Comparison of ENCODE assay signal across 19 cellular contexts in the genomic region with DNA sequence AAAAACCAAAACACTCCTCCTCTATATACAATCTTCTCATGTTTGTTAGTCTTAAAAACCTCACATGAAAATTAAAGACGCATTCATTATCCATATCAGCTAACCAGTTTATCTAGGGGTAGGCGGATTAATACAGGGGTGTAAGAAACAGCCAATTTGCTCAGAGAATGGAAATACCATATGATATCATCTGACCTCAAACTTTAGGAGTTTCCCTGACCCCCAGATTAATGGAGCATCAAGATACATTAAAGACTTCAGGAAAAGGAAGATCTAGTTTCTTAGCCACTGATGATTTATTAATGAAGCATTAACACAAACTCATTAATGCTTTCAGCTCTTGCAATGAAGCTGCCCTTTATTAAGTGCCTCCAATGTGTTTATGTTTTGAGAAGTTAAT.
DNase-seq lines count a peak whose midpoint lies in the region; ATAC-seq, FAIRE-seq and TF ChIP-seq lines count a peak whose summit lies in the region.
"Had no signal": no experiment of that assay in that cellular context is flagged by ENCODE, and none has a peak within 500 bp of the region (broad histone marks: within the 10 kb centered on the region; RNA-seq: fewer than 3 reads in every experiment).

No MANE protein-coding gene starts in this region.

- H3K4me2 ChIP-seq in MM.1S (ENCODE audit: low read depth, low read length) = no peak overlapping the region

- no peaks in the 10 kb centered on the region for H3K9me2 ChIP-seq in MM.1S (replicated peaks; ENCODE audit: insufficient read depth, low read length)

- H3K9me3 ChIP-seq in MM.1S (replicated peaks; ENCODE audit: insufficient read depth, low read length) = no peaks in the 10 kb centered on the region

- H3K4me1 Mint-ChIP-seq in activated T-cell treated with anti-CD3 and anti-CD28 coated beads, Interleukin-2, amount 50 U/mL, for 72 hours (ENCODE audit: low read depth) = peaks cover 32% of the 10 kb centered on the region
- peaks cover 21% of the 10 kb centered on the region for H3K4me1 Mint-ChIP-seq in HFFc6 (ENCODE audit: low read depth)
- no peaks in the 10 kb centered on the region for H3K4me1 Mint-ChIP-seq in glutamatergic neuron (ENCODE audit: low read depth, unreplicated experiment)

- FAIRE-seq in H54 (lab: Jason Lieb, UNC) = no peak
- FAIRE-seq: K562 had no signal

- peaks cover 5% of the 10 kb centered on the region; the same call in 1 of the 2 replicates for H3K4me1 ChIP-seq in MM.1S (ENCODE audit: low read length)

- H3K9ac ChIP-seq in MM.1S (ENCODE audit: low read length) = no peak overlapping the region
- H3K9ac ChIP-seq: GM23248 had no signal

- no peak for DNase-seq in activated T-cell treated with anti-CD3 and anti-CD28 coated beads, Interleukin-2, amount 50 U/mL, for 72 hours
- DNase-seq in activated T-cell treated with anti-CD3 and anti-CD28 coated beads, Interleukin-2, amount 50 U/mL, for 48 hours = no peak
- no peak for DNase-seq in HFFc6
- no peak for DNase-seq in glutamatergic neuron
- no peak for DNase-seq in H54 (ENCODE audit: insufficient read length, low spot score)
- no peak for DNase-seq in MM.1S
- DNase-seq: DMS79; GM23248; NCI-H1417 treated with DMSO at 0.1 percent for 48 hours; NCI-H2029; NCI-H2171; NCI-H446; NCI-H69; NK-92 treated with Interleukin-12 subunit alpha and Interleukin-12 subunit beta, amount 100 ng/mL, for 24 hours; SHP77 treated with DMSO at 0.1 percent for 48 hours had no signal

- H3K27me3 Mint-ChIP-seq in activated T-cell treated with anti-CD3 and anti-CD28 coated beads, Interleukin-2, amount 50 U/mL, for 72 hours (ENCODE audit: low read depth) = no peaks in the 10 kb centered on the region
- H3K27me3 Mint-ChIP-seq in HFFc6 (ENCODE audit: insufficient read depth) (no peaks in the 10 kb centered on the region), glutamatergic neuron (ENCODE audit: unreplicated experiment) (no peaks in the 10 kb centered on the region)

- H3K36me3 ChIP-seq in MM.1S (replicated peaks; ENCODE audit: insufficient read depth, low read length) = no peaks in the 10 kb centered on the region

- no peak overlapping the region for H3K27ac ChIP-seq in MM.1S (ENCODE audit: low read length)
- H3K27ac ChIP-seq: GM23248 had no signal

- no peak overlapping the region for H3K4me3 ChIP-seq in MM.1S (ENCODE audit: low read length)
- H3K4me3 ChIP-seq: GM23248, K562 had no signal

- H3K9me3 Mint-ChIP-seq in activated T-cell treated with anti-CD3 and anti-CD28 coated beads, Interleukin-2, amount 50 U/mL, for 72 hours = no peaks in the 10 kb centered on the region
- no peaks in the 10 kb centered on the region for H3K9me3 Mint-ChIP-seq in HFFc6
- no peaks in the 10 kb centered on the region for H3K9me3 Mint-ChIP-seq in glutamatergic neuron (ENCODE audit: unreplicated experiment)
- H3K9me3 Mint-ChIP-seq: CD14-positive monocyte had no signal

- H3K27me3 ChIP-seq in MM.1S (replicated peaks; ENCODE audit: insufficient read depth, low read length) = no peaks in the 10 kb centered on the region

- no peaks in the 10 kb centered on the region for H3F3A ChIP-seq in MM.1S (ENCODE audit: insufficient read depth, low read length)

- TF ChIP-seq CTCF in HFFc6 (IDR thresholded peaks at IDR 0.05) = no peak
- no peak for TF ChIP-seq CTCF in glutamatergic neuron (IDR thresholded peaks at IDR 0.05; ENCODE audit: partially characterized antibody, unreplicated experiment)
- no peak for TF ChIP-seq CTCF in MM.1S (IDR thresholded peaks at IDR 0.05; ENCODE audit: low read length)

- peak overlapping the region; percentile 55 for H3K27ac Mint-ChIP-seq in activated T-cell treated with anti-CD3 and anti-CD28 coated beads, Interleukin-2, amount 50 U/mL, for 72 hours
- H3K27ac Mint-ChIP-seq in HFFc6 = peak overlapping the region; percentile 42
- H3K27ac Mint-ChIP-seq in glutamatergic neuron (ENCODE audit: unreplicated experiment) = peak overlapping the region; percentile 13

- no peak for ATAC-seq in activated T-cell treated with anti-CD3 and anti-CD28 coated beads, Interleukin-2, amount 50 U/mL, for 72 hours (replicated peaks in 1 of 2)
- ATAC-seq in GM21786 (IDR thresholded peaks at IDR 0.05; ENCODE audit: unreplicated experiment) = no peak
- ATAC-seq: HCT116, K562 had no signal

- no peak overlapping the region for H3K4me3 Mint-ChIP-seq in activated T-cell treated with anti-CD3 and anti-CD28 coated beads, Interleukin-2, amount 50 U/mL, for 72 hours
- H3K4me3 Mint-ChIP-seq in HFFc6 (no peak overlapping the region), glutamatergic neuron (ENCODE audit: unreplicated experiment) (peak overlapping the region; percentile 18)
- H3K4me3 Mint-ChIP-seq: CD14-positive monocyte had no signal

- H3K79me2 ChIP-seq in MM.1S (ENCODE audit: low read length) = no peaks in the 10 kb centered on the region

- TF ChIP-seq POLR2A in H54 (IDR thresholded peaks at IDR 0.05; ENCODE audit: low read depth, low read length) = no peak

- H2AFZ ChIP-seq in MM.1S (ENCODE audit: low read length) = no peak overlapping the region
- H2AFZ ChIP-seq: GM23248 had no signal

- H3K36me3 Mint-ChIP-seq in activated T-cell treated with anti-CD3 and anti-CD28 coated beads, Interleukin-2, amount 50 U/mL, for 72 hours (ENCODE audit: insufficient read depth in 2 of 2) = peaks cover 3 to 9% of the 10 kb centered on the region in 2 donors
- peaks cover 15% of the 10 kb centered on the region for H3K36me3 Mint-ChIP-seq in HFFc6 (ENCODE audit: low read depth)
- H3K36me3 Mint-ChIP-seq in glutamatergic neuron (ENCODE audit: unreplicated experiment) = no peaks in the 10 kb centered on the region
- H3K36me3 Mint-ChIP-seq: CD14-positive monocyte had no signal

- no peaks in the 10 kb centered on the region for H4K20me1 ChIP-seq in MM.1S (ENCODE audit: insufficient read depth, low read length)
